In the genomic region with DNA sequence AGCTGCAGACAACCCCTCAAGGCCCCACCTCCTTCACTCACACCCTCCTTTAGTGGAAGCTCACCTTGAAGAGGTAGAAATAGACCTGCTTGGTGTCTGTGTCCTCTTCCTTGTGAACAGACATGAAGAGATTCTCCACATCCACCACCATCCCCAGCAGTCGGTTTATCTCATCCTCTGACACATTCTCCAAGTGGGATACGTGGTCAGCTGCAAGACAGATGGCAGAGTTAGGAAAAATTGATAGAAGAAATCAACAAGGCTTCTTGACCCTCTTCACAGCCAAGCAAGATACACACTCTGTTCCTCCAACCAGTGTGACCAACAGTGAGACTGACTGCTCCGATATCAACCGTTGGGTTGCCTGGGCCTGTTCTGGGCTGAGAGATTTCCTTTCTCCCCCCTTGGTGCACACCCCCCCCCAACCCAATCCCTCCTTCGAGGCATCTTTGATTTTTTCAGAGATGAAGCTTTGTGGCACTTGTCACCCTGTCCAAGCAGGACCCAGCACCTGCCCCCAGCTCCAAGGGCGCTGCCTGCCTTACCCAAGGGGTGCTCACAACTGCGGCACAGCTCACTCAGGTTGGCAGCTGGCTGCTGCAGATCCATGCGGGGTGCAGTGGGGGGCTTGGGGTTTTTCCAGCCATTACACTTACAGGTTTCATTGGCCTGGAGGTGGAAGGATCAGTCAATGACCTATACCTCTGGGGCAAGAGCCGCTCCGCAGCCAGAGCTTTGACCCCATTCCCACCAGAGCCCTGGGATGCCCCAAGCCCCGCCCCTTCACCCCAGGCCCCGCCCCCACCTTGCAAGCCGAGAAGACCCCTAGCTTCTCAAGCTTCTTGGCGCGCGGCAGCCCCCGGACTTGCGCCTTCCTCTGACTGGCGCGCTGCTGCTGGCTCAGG, we compare ENCODE assay signal across 6 cellular contexts. TPM values are rescaled to one million over a fixed set of nuclear protein-coding genes. Genes with fewer than 3 reads are reported as not detected.
DNase-seq lines count a peak whose midpoint lies in the region; ATAC-seq and TF ChIP-seq lines count a peak whose summit lies in the region.

No MANE protein-coding gene starts in this region.

- DNase-seq in GM03348 (ENCODE audit: low spot score) (peak; percentile 62), Peyer's patch (peak in 1 of 3 donors; percentile 50), left cardiac atrium (no peak), thyroid gland (no peak), posterior vena cava (ENCODE audit: low spot score) (no peak)
- DNase-seq in activated effector memory CD4-positive, alpha-beta T cell treated with Interleukin-2 at 50 U/mL for 16 hours, result no peak

- peak; percentile 32 to 33 for ATAC-seq in left cardiac atrium

- peaks cover 0 to 37% (median 4%) of the 10 kb centered on the region in 4 donors for H3K4me1 ChIP-seq in Peyer's patch
- peaks cover 12 to 18% of the 10 kb centered on the region in 2 donors for H3K4me1 ChIP-seq in thyroid gland

- no peaks in the 10 kb centered on the region for H3K9me3 ChIP-seq in Peyer's patch
- H3K9me3 ChIP-seq in thyroid gland, result no peaks in the 10 kb centered on the region

- no peak for TF ChIP-seq POLR2A in Peyer's patch (IDR thresholded peaks at IDR 0.05)
- no peak for TF ChIP-seq POLR2A in thyroid gland (IDR thresholded peaks at IDR 0.05)

- intact Hi-C loops in left cardiac atrium (cut with DNase I) (no loop called here), thyroid gland (cut with DNase I) (no loop called here), posterior vena cava (cut with DNase I) (no loop called here)

- 28 to 31% methylated on average over 10 to 18 of the region's 20 CpGs for WGBS in thyroid gland, 2 donors

- no peak for TF ChIP-seq CTCF in Peyer's patch (IDR thresholded peaks at IDR 0.05)
- TF ChIP-seq CTCF in thyroid gland (IDR thresholded peaks at IDR 0.05), result no peak

- H3K36me3 ChIP-seq in Peyer's patch (peaks cover 0 to 6% (median 0%) of the 10 kb centered on the region in 3 donors), thyroid gland (peaks cover 0 to 5% of the 10 kb centered on the region in 2 donors)

- H3K4me3 ChIP-seq in Peyer's patch (peak overlapping the region; percentile 70 to 95 (median 90)), thyroid gland (replicated peaks in 1 of 3) (peak overlapping the region in 2 of 3 donors; percentile 62 to 81)

- H3K27ac ChIP-seq in Peyer's patch, result peak overlapping the region; percentile 40 to 87 (median 60)
- peak overlapping the region in 1 of 3 donors; percentile 59 for H3K27ac ChIP-seq in thyroid gland

- H3K27me3 ChIP-seq in Peyer's patch (no peaks in the 10 kb centered on the region), thyroid gland (no peaks in the 10 kb centered on the region)

RNA-seq across cellular contexts. Expression of a gene that starts 0.8 kb away (rescaled TPM):
- total RNA-seq in Peyer's patch, result 100 to 1,000 TPM in 1 of 4 donors, 10 to 100 TPM in 2, 1 to 10 TPM in 1; 9.8 to 172 (median 38.4) TPM
- 10 to 100 TPM; 19.8 to 23.4 TPM for total RNA-seq in left cardiac atrium
- 10 to 100 TPM; 14.2 to 37.9 (median 23.3) TPM for total RNA-seq in thyroid gland
- total RNA-seq in posterior vena cava, result 10 to 100 TPM; 19.1 to 25.1 TPM

RNA-seq across cellular contexts. Expression of a gene that starts 2.2 kb away (rescaled TPM):
- total RNA-seq in Peyer's patch (not detected), left cardiac atrium (under 1 TPM in 1 of 2 donors, not detected in 1; 0.24 TPM), thyroid gland (under 1 TPM in 1 of 4 donors, not detected in 3; 0.33 TPM), posterior vena cava (not detected)

RNA-seq across cellular contexts. Expression of a gene that starts 7.9 kb away (rescaled TPM):
- total RNA-seq in Peyer's patch (10 to 100 TPM; 12.8 to 24.8 (median 18.4) TPM), left cardiac atrium (1 to 10 TPM; 6.4 to 6.7 TPM), thyroid gland (10 to 100 TPM in 2 of 4 donors, 1 to 10 TPM in 2; 6.4 to 12.9 (median 9.7) TPM), posterior vena cava (10 to 100 TPM in 1 of 2 donors, 1 to 10 TPM in 1; 9.9 to 13.0 TPM)

RNA-seq across cellular contexts. Expression of a gene that starts 22.1 kb away (rescaled TPM):
- total RNA-seq in Peyer's patch (1 to 10 TPM in 1 of 4 donors, under 1 TPM in 1, not detected in 2; 0.53 to 1.3 TPM), left cardiac atrium (under 1 TPM; 0.13 to 0.27 TPM), thyroid gland (under 1 TPM in 2 of 4 donors, not detected in 2; 0.22 to 0.54 TPM), posterior vena cava (under 1 TPM; 0.19 to 0.23 TPM)

RNA-seq across cellular contexts. Expression of a gene that starts 34.4 kb away (rescaled TPM):
- total RNA-seq in Peyer's patch, result 100 to 1,000 TPM in 2 of 4 donors, 10 to 100 TPM in 2; 80.9 to 153 (median 116) TPM
- 10 to 100 TPM; 68.2 to 72.6 TPM for total RNA-seq in left cardiac atrium
- total RNA-seq in thyroid gland, result 100 to 1,000 TPM; 116 to 208 (median 147) TPM
- 100 to 1,000 TPM; 116 to 122 TPM for total RNA-seq in posterior vena cava
